Comparison of ENCODE assay signal across 16 cellular contexts in genomic region chr1:227489572-227489971, GRCh38.
DNase-seq lines count a peak whose midpoint lies in the region; ATAC-seq and TF ChIP-seq lines count a peak whose summit lies in the region.
"Had no signal": no experiment of that assay in that cellular context is flagged by ENCODE, and none has a peak within 500 bp of the region (broad histone marks: within the 10 kb centered on the region; RNA-seq: fewer than 3 reads in every experiment).

No MANE protein-coding gene starts in this region.

- intact Hi-C loops in Right ventricle myocardium superior (cut with DNase I) (no loop called here), cardiac septum (cut with DNase I) (loop anchor here (5.0 to 10.0 kb wide), 2 partner anchors 53 to 275 kb away; no protein-coding TSS in a partner anchor), left ventricle myocardium superior (cut with micrococcal nuclease) (loop anchor here (10.0 kb wide), 2 partner anchors 265 to 455 kb away; partner anchors contain the start of gene WNT9A)

- H3K9me3 ChIP-seq in SK-N-SH, result no peaks in the 10 kb centered on the region
- H3K9me3 ChIP-seq: SJSA1 had no signal

- H3K4me1 ChIP-seq in SK-N-SH (ENCODE audit: control insufficient read depth in 1 of 2, insufficient read depth in 2 of 2, low read depth in 1 of 2, low read length in 1 of 2), result no peaks in the 10 kb centered on the region
- H3K4me1 ChIP-seq: A549, SJSA1 had no signal

- CTCF ChIA-PET in SK-N-SH (lab: Yijun Ruan, JAX), result interaction anchor here (1.3 to 1.6 kb wide), 2 partner anchors 8 to 11 kb away, joined by 3 to 11 read pairs; no protein-coding TSS in a partner anchor

- H3K4me3 ChIP-seq in SK-N-SH (ENCODE audit: low read depth in 2 of 2, low read length in 1 of 2), result no peak overlapping the region
- H3K4me3 ChIP-seq: A549, SJSA1 had no signal

- 14% methylated on average over 3 of the region's 3 CpGs for WGBS in SK-N-SH (ENCODE audit: low lambda C conversion rate)

- no peak overlapping the region for H2AFZ ChIP-seq in SK-N-SH (ENCODE audit: low read depth)

- TF ChIP-seq RAD21 in SK-N-SH (IDR thresholded peaks at IDR 0.05; ENCODE audit: low read length), result no peak

- no peaks in the 10 kb centered on the region for H3K9me2 ChIP-seq in SK-N-SH

- H3K27ac ChIP-seq in SK-N-SH (ENCODE audit: low read depth in 2 of 2, low read length in 1 of 2), result no peak overlapping the region
- H3K27ac ChIP-seq: A549, SJSA1 had no signal

- no peaks in the 10 kb centered on the region; the same call in 1 of the 2 replicates for H3K27me3 ChIP-seq in SK-N-SH (ENCODE audit: insufficient read depth)
- H3K27me3 ChIP-seq: SJSA1 had no signal

- H3K4me2 ChIP-seq in SK-N-SH, result no peak overlapping the region
- H3K4me2 ChIP-seq: A549 had no signal

- ATAC-seq in Right ventricle myocardium superior (ENCODE audit: poor library complexity) (peak; percentile 93), left ventricle myocardium superior (peak; percentile 97), HG03460 (IDR thresholded peaks at IDR 0.05; ENCODE audit: unreplicated experiment) (no peak)
- ATAC-seq: A549 had no signal

- no peak for TF ChIP-seq EP300 in SK-N-SH (IDR thresholded peaks at IDR 0.05; ENCODE audit: borderline replicate concordance in 1 of 2, low read depth in 1 of 2, low read length in 1 of 2)

- no peaks in the 10 kb centered on the region for H3K79me2 ChIP-seq in SK-N-SH (ENCODE audit: insufficient read depth)

- DNase-seq in Right ventricle myocardium superior (no peak), cardiac septum (ENCODE audit: low spot score) (no peak), NCI-H524 treated with DMSO at 0.1 percent for 48 hours (lab: John Stamatoyannopoulos, UW) (peak; percentile 38), left ventricle myocardium superior (peak; percentile 41), SK-N-SH (no peak)
- no peak for DNase-seq in activated CD8-positive, alpha-beta memory T cell treated with anti-CD3 and anti-CD28 coated beads, Interleukin-2, amount 50 U/mL, for 4 hours
- DNase-seq: DMS79; H9; MV-4-11; NCI-H187 treated with DMSO at 0.1 percent for 48 hours; NCI-H2107; NCI-H446 treated with DMSO at 0.1 percent for 48 hours; NK-92 treated with Interleukin-12 subunit alpha and Interleukin-12 subunit beta, amount 100 ng/mL, for 24 hours had no signal

- H4K20me1 ChIP-seq in SK-N-SH (ENCODE audit: insufficient read depth), result no peaks in the 10 kb centered on the region

- no peak overlapping the region for H3K9ac ChIP-seq in SK-N-SH

- no peaks in the 10 kb centered on the region for H3K36me3 ChIP-seq in SK-N-SH (replicated peaks in 1 of 2; ENCODE audit: control insufficient read depth in 1 of 2, insufficient read depth in 2 of 2, low read length in 1 of 2)
- H3K36me3 ChIP-seq: SJSA1 had no signal

- no peaks in the 10 kb centered on the region for H3F3A ChIP-seq in SK-N-SH (replicated peaks; ENCODE audit: insufficient read depth)

- POLR2A ChIA-PET in SK-N-SH (lab: Yijun Ruan, JAX), result no interaction called here

- no peak for TF ChIP-seq CTCF in SK-N-SH (IDR thresholded peaks at IDR 0.05)

TF ChIP-seq in SK-N-SH, 30 proteins besides CTCF, POLR2A, EP300 and RAD21:
- TF ChIP-seq FOXJ3 (CRISPR knock-in tag; IDR thresholded peaks at IDR 0.05) (no peak), POLR2AphosphoS5 (IDR thresholded peaks at IDR 0.05; ENCODE audit: low read depth, low read length) (no peak), ZBTB33 (IDR thresholded peaks at IDR 0.05; ENCODE audit: borderline replicate concordance, low read depth) (no peak), USF1 (IDR thresholded peaks at IDR 0.05; ENCODE audit: borderline replicate concordance, low read depth) (no peak), SMC3 (IDR thresholded peaks at IDR 0.05; ENCODE audit: low read depth, low read length) (no peak), TAF1 (IDR thresholded peaks at IDR 0.05; ENCODE audit: borderline replicate concordance, low read depth, low read length) (no peak), CHD2 (IDR thresholded peaks at IDR 0.05; ENCODE audit: low read length, partially characterized antibody) (no peak), REST (IDR thresholded peaks at IDR 0.05; ENCODE audit: low read depth, low read length) (no peak), MEF2A (IDR thresholded peaks at IDR 0.05; ENCODE audit: borderline replicate concordance, low read depth) (no peak), PBX3 (IDR thresholded peaks at IDR 0.05) (no peak), TCF12 (IDR thresholded peaks at IDR 0.05) (no peak), NFIC (IDR thresholded peaks at IDR 0.05; ENCODE audit: borderline replicate concordance) (no peak), TEAD4 (IDR thresholded peaks at IDR 0.05; ENCODE audit: borderline replicate concordance, insufficient read depth) (no peak), RCOR1 (IDR thresholded peaks at IDR 0.05; ENCODE audit: low read length) (no peak), MAX (IDR thresholded peaks at IDR 0.05; ENCODE audit: low read depth) (no peak), GATA2 (CRISPR knock-in tag; IDR thresholded peaks at IDR 0.05) (no peak), MXI1 (IDR thresholded peaks at IDR 0.05; ENCODE audit: low read depth, low read length) (no peak), RXRA (IDR thresholded peaks at IDR 0.05; ENCODE audit: borderline replicate concordance, low read depth) (no peak), FOSL2 (IDR thresholded peaks at IDR 0.05; ENCODE audit: borderline replicate concordance, low read depth) (no peak)

Comparison
In these comparisons a context has a peak if more than half of its experiments do, and no peak if none do; other contexts are left out.
1. DNase-seq: peak in NCI-H524 treated with DMSO at 0.1 percent for 48 hours (single experiment) and left ventricle myocardium superior (single experiment); none in Right ventricle myocardium superior (single experiment), cardiac septum (single experiment), SK-N-SH (single experiment) and activated CD8-positive, alpha-beta memory T cell treated with anti-CD3 and anti-CD28 coated beads, Interleukin-2, amount 50 U/mL, for 4 hours (single experiment).